Comparison of ENCODE assay signal across 9 cellular contexts in the genomic region with DNA sequence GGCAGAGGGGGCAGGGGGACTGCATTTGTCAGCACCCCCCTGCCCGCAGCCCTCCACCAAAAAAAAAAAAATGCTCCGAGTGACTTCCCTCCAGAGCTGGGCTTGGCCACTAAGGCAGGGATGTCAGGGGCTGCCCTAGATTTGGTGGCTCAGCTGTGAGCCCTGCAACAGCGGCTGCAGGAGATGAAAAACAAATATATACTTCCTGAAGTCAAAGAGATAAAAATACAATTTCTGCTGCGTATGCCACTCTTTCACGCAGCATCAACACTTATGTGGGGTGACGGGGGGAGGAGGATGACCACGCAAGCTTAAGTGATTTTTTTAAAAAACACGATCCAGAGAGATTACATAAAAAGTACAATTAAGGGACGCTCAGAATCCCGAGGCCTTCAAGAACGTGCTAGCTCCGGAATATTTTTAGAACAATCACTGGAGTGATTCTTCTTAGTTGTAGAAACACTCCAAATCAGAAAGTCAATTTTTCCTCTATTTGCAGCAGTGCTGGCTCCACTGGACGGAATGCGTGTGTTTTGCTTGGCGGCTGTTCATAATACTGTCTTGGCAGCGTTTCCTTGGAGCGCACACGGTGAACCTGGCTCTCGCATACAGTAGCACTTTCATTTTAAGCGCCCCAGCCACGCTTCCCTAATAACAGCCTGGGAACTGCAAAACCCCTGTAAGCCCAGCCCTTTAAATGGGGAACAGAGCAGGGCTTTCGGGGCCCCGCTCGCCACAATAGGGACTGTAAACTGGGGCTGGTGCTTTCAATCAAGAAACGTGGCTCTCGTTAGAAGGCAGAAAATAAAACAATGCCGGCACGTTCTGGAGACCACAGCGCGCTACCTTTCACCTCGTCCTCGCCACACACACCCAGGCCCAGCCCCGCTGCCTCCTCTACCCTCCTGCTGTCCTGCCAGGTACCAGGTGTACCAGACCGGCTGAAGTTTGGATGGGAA.
DNase-seq lines count a peak whose midpoint lies in the region; ATAC-seq, FAIRE-seq and TF ChIP-seq lines count a peak whose summit lies in the region.
"Had no signal": no experiment of that assay in that cellular context is flagged by ENCODE, and none has a peak within 500 bp of the region (broad histone marks: within the 10 kb centered on the region; RNA-seq: fewer than 3 reads in every experiment).

No MANE protein-coding gene starts in this region.

- peak overlapping the region; percentile 71 for H3K27ac ChIP-seq in CD8-positive, alpha-beta T cell (ENCODE audit: low read depth, low read length)
- H3K27ac ChIP-seq in astrocyte (ENCODE audit: low read depth, low read length) (no peak overlapping the region), keratinocyte (ENCODE audit: control insufficient read depth, insufficient read depth, low read length) (peak overlapping the region; percentile 49), stomach smooth muscle (ENCODE audit: low read length) (peak overlapping the region; percentile 6)

- intact Hi-C loops in CD8-positive, alpha-beta T cell (cut with DNase I, micrococcal nuclease): loop anchor here (2.0 to 10.0 kb wide), 7 partner anchors 15 to 1735 kb away; no protein-coding TSS in a partner anchor

- POLR2A ChIA-PET in CD8-positive, alpha-beta T cell (lab: Charles Lee): interaction anchor here (0.6 to 63.2 kb wide), 17 partner anchors 9 to 1589 kb away, joined by 3 to 2179 read pairs (median 5); a partner anchor contains a TSS

- H3K9me3 Mint-ChIP-seq in CD8-positive, alpha-beta T cell: no peaks in the 10 kb centered on the region
- H3K9me3 Mint-ChIP-seq in astrocyte (ENCODE audit: unreplicated experiment): no peaks in the 10 kb centered on the region

- H3K27ac Mint-ChIP-seq in CD8-positive, alpha-beta T cell: peak overlapping the region; percentile 99
- no peak overlapping the region for H3K27ac Mint-ChIP-seq in astrocyte (ENCODE audit: unreplicated experiment)

- no peaks in the 10 kb centered on the region for H3K79me2 ChIP-seq in astrocyte (ENCODE audit: insufficient read depth, low read length)
- peaks cover 86% of the 10 kb centered on the region for H3K79me2 ChIP-seq in keratinocyte (ENCODE audit: control insufficient read depth, insufficient read depth, low read length)

- dilution Hi-C loops in keratinocyte (cut with MboI; ENCODE audit: extremely low pct_ligation_motif_present, low sequenced_read_pairs): no loop called here

- peak; percentile 54 for ATAC-seq in CD8-positive, alpha-beta T cell
- no peak for ATAC-seq in HG03521 (IDR thresholded peaks at IDR 0.05; ENCODE audit: unreplicated experiment)

- FAIRE-seq in astrocyte (lab: Jason Lieb, UNC): peak; percentile 75
- peak; percentile 83 for FAIRE-seq in keratinocyte (lab: Jason Lieb, UNC)
- FAIRE-seq: endometrium had no signal

- peaks cover 97% of the 10 kb centered on the region for H3K4me1 ChIP-seq in CD8-positive, alpha-beta T cell (ENCODE audit: insufficient read depth, low read length)
- peaks cover 10% of the 10 kb centered on the region for H3K4me1 ChIP-seq in astrocyte (ENCODE audit: insufficient read depth, low read length)
- H3K4me1 ChIP-seq in keratinocyte (ENCODE audit: control insufficient read depth, extremely low read depth, insufficient read depth, low read length): peaks cover 25% of the 10 kb centered on the region
- peaks cover 13% of the 10 kb centered on the region for H3K4me1 ChIP-seq in stomach smooth muscle (ENCODE audit: control insufficient read depth, insufficient read depth, low read length)

- H3K4me3 ChIP-seq in CD8-positive, alpha-beta T cell (ENCODE audit: low read depth, low read length): peak overlapping the region; percentile 36
- H3K4me3 ChIP-seq in astrocyte (ENCODE audit: insufficient read depth, low read depth, low read length): peak overlapping the region; percentile 63
- H3K4me3 ChIP-seq in keratinocyte (ENCODE audit: control insufficient read depth in 2 of 3, extremely low read depth in 1 of 3, insufficient read depth in 2 of 3, low read depth in 1 of 3, low read length in 3 of 3): peak overlapping the region; percentile 13 to 66 (median 43)
- H3K4me3 ChIP-seq in stomach smooth muscle (ENCODE audit: low read length in 2 of 2): peak overlapping the region; percentile 68 to 75

- H2AFZ ChIP-seq in astrocyte (ENCODE audit: low read depth, low read length): peak overlapping the region; percentile 71
- no peak overlapping the region for H2AFZ ChIP-seq in keratinocyte (ENCODE audit: control insufficient read depth, low read length)

- no peaks in the 10 kb centered on the region for H3K27me3 ChIP-seq in CD8-positive, alpha-beta T cell (ENCODE audit: insufficient read depth, low read length)
- peaks cover 28% of the 10 kb centered on the region for H3K27me3 ChIP-seq in astrocyte (ENCODE audit: insufficient read depth, low read length)
- no peaks in the 10 kb centered on the region for H3K27me3 ChIP-seq in keratinocyte (ENCODE audit: control insufficient read depth, extremely low read depth, insufficient read depth, low read length)
- H3K27me3 ChIP-seq in stomach smooth muscle (ENCODE audit: control insufficient read depth in 1 of 2, insufficient read depth in 2 of 2, low read length in 2 of 2): no peaks in the 10 kb centered on the region

- no peak for TF ChIP-seq CTCF in CD8-positive, alpha-beta T cell (IDR thresholded peaks at IDR 0.05)
- TF ChIP-seq CTCF in astrocyte (IDR thresholded peaks at IDR 0.05; ENCODE audit: insufficient read depth, low read depth, low read length) (no peak), keratinocyte (optimal IDR thresholded peaks at IDR 0.05 in 1 of 3, IDR thresholded peaks at IDR 0.05 in 1 of 3, conservative IDR thresholded peaks at IDR 0.05 in 1 of 3; ENCODE audit: extremely low read depth in 1 of 3, insufficient read depth in 2 of 3, low read length in 3 of 3) (no peak)

- H4K20me1 ChIP-seq in astrocyte (ENCODE audit: insufficient read depth, low read length) (peaks cover 4% of the 10 kb centered on the region), keratinocyte (ENCODE audit: control insufficient read depth, extremely low read depth, insufficient read depth, low read length) (peaks cover under 1% of the 10 kb centered on the region)

- in situ Hi-C loops in KBM-7 (cut with MboI; ENCODE audit: low pct_unique_long_range_greater_than_20kb, low sequenced_read_pairs): no loop called here

- peaks cover 2% of the 10 kb centered on the region for H3K9me1 ChIP-seq in keratinocyte (ENCODE audit: control insufficient read depth, extremely low read depth, insufficient read depth, low read length)

- H3K9me3 ChIP-seq in CD8-positive, alpha-beta T cell (ENCODE audit: low read length): no peaks in the 10 kb centered on the region
- H3K9me3 ChIP-seq in astrocyte (ENCODE audit: insufficient read depth, low read depth, low read length) (no peaks in the 10 kb centered on the region), keratinocyte (ENCODE audit: control insufficient read depth, low read depth, low read length) (no peaks in the 10 kb centered on the region), stomach smooth muscle (ENCODE audit: control insufficient read depth in 2 of 2, low read length in 2 of 2) (no peaks in the 10 kb centered on the region)

- H3K9ac ChIP-seq in astrocyte (ENCODE audit: low read length) (peak overlapping the region; percentile 41), keratinocyte (ENCODE audit: control insufficient read depth, extremely low read depth, insufficient read depth, low read length) (peak overlapping the region; percentile 75), stomach smooth muscle (ENCODE audit: low read length in 2 of 2) (peak overlapping the region; percentile 58 to 59)

- peak overlapping the region; percentile 87 for H3K4me2 ChIP-seq in astrocyte (ENCODE audit: low read length)
- peak overlapping the region; percentile 92 for H3K4me2 ChIP-seq in keratinocyte (ENCODE audit: control insufficient read depth, extremely low read depth, insufficient read depth, low read depth, low read length)

- DNase-seq in CD8-positive, alpha-beta T cell: peak in 5 of 7 experiments; percentile 35 to 74 (median 59)
- DNase-seq in NCI-H2029 treated with DMSO at 0.1 percent for 48 hours (lab: John Stamatoyannopoulos, UW) (peak; percentile 24), astrocyte (ENCODE audit: low read depth) (peak; percentile 80), keratinocyte (ENCODE audit: low read depth, low spot score) (no peak), NCI-H524 (lab: John Stamatoyannopoulos, UW) (no peak), KBM-7 (no peak)

- H3K36me3 Mint-ChIP-seq in CD8-positive, alpha-beta T cell: peaks cover 55% of the 10 kb centered on the region
- peaks cover 2% of the 10 kb centered on the region for H3K36me3 Mint-ChIP-seq in astrocyte (ENCODE audit: low read depth, unreplicated experiment)

- H3K4me3 Mint-ChIP-seq in CD8-positive, alpha-beta T cell: peak overlapping the region; percentile 87
- H3K4me3 Mint-ChIP-seq in astrocyte (ENCODE audit: unreplicated experiment): no peak overlapping the region

- no peaks in the 10 kb centered on the region for H3K27me3 Mint-ChIP-seq in CD8-positive, alpha-beta T cell (ENCODE audit: low read depth)
- peaks cover 39% of the 10 kb centered on the region for H3K27me3 Mint-ChIP-seq in astrocyte (ENCODE audit: low read depth, unreplicated experiment)

- CTCF ChIA-PET in CD8-positive, alpha-beta T cell (lab: Charles Lee): interaction anchor here (0.6 to 12.2 kb wide), 15 partner anchors 11 to 1058 kb away, joined by 3 to 120 read pairs (median 4); no protein-coding TSS in a partner anchor

- H3K4me1 Mint-ChIP-seq in CD8-positive, alpha-beta T cell (ENCODE audit: low read depth): peaks cover 96% of the 10 kb centered on the region
- H3K4me1 Mint-ChIP-seq in astrocyte (ENCODE audit: low read depth, unreplicated experiment): peaks cover 2% of the 10 kb centered on the region

- H3K36me3 ChIP-seq in CD8-positive, alpha-beta T cell (ENCODE audit: insufficient read depth, low read length): peaks cover 16% of the 10 kb centered on the region
- H3K36me3 ChIP-seq in astrocyte (ENCODE audit: insufficient read depth, low read length): no peaks in the 10 kb centered on the region
- peaks cover 9 to 10% of the 10 kb centered on the region in 2 experiments for H3K36me3 ChIP-seq in keratinocyte (ENCODE audit: control insufficient read depth in 2 of 2, extremely low read depth in 1 of 2, insufficient read depth in 2 of 2, low read length in 2 of 2)
- no peaks in the 10 kb centered on the region for H3K36me3 ChIP-seq in stomach smooth muscle (ENCODE audit: control insufficient read depth in 2 of 2, insufficient read depth in 2 of 2, low read length in 2 of 2)

Comparison
In these comparisons a context has a peak if more than half of its experiments do, and no peak if none do; other contexts are left out.
1. DNase-seq: peak in CD8-positive, alpha-beta T cell (5 of 7), NCI-H2029 treated with DMSO at 0.1 percent for 48 hours (single experiment) and astrocyte (single experiment); none in keratinocyte (single experiment), NCI-H524 (0 of 2) and KBM-7 (single experiment).
2. Peak in every context shown above with its lines, with median percentiles within 50 percentile points of each other: H3K4me3 ChIP-seq and H3K9ac ChIP-seq.